Comparison of ENCODE assay signal across 1 cellular context in genomic region chr1:158124999-158125398, GRCh38.
TF ChIP-seq lines count a peak whose summit lies in the region.

No MANE protein-coding gene starts in this region.

TF ChIP-seq in WTC11, 78 proteins besides CTCF, POLR2A, EP300 and RAD21 (continued from another document):
- TF ChIP-seq, protein P1, sequence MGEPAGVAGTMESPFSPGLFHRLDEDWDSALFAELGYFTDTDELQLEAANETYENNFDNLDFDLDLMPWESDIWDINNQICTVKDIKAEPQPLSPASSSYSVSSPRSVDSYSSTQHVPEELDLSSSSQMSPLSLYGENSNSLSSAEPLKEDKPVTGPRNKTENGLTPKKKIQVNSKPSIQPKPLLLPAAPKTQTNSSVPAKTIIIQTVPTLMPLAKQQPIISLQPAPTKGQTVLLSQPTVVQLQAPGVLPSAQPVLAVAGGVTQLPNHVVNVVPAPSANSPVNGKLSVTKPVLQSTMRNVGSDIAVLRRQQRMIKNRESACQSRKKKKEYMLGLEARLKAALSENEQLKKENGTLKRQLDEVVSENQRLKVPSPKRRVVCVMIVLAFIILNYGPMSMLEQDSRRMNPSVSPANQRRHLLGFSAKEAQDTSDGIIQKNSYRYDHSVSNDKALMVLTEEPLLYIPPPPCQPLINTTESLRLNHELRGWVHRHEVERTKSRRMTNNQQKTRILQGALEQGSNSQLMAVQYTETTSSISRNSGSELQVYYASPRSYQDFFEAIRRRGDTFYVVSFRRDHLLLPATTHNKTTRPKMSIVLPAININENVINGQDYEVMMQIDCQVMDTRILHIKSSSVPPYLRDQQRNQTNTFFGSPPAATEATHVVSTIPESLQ (CRISPR knock-in tag; IDR thresholded peaks at IDR 0.05): no peak
- TF ChIP-seq ZNF138 (CRISPR knock-in tag; conservative IDR thresholded peaks at IDR 0.05) (no peak), CREM (CRISPR knock-in tag; IDR thresholded peaks at IDR 0.05) (no peak), SP1 (CRISPR knock-in tag; conservative IDR thresholded peaks at IDR 0.05) (peak; percentile 47; the same call in 1 of the 2 replicates), RELA (CRISPR knock-in tag; IDR thresholded peaks at IDR 0.05; ENCODE audit: borderline replicate concordance) (no peak)
- TF ChIP-seq, protein P2, sequence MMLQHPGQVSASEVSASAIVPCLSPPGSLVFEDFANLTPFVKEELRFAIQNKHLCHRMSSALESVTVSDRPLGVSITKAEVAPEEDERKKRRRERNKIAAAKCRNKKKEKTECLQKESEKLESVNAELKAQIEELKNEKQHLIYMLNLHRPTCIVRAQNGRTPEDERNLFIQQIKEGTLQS (CRISPR knock-in tag; conservative IDR thresholded peaks at IDR 0.05): no peak
